In genomic region chr10:68331455-68332258, GRCh38 we compare ENCODE assay signal across 1 cellular context.
TF ChIP-seq lines count a peak whose summit lies in the region.

A gene with protein sequence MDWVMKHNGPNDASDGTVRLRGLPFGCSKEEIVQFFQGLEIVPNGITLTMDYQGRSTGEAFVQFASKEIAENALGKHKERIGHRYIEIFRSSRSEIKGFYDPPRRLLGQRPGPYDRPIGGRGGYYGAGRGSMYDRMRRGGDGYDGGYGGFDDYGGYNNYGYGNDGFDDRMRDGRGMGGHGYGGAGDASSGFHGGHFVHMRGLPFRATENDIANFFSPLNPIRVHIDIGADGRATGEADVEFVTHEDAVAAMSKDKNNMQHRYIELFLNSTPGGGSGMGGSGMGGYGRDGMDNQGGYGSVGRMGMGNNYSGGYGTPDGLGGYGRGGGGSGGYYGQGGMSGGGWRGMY (plus strand): TSS chr10:68332064. CDS start chr10:68337222, 5,158 bp downstream.

TF ChIP-seq in HepG2, 621 proteins besides CTCF, POLR2A, EP300 and RAD21 (continued from another document and continues in another):
- TF ChIP-seq CSRNP1 (CRISPR knock-in tag; IDR thresholded peaks at IDR 0.05) (peak; percentile 86), NFE2L2 (IDR thresholded peaks at IDR 0.05; ENCODE audit: low read length) (no peak), ARNTL (CRISPR knock-in tag; IDR thresholded peaks at IDR 0.05) (peak; percentile 53), HDAC2 (CRISPR knock-in tag; IDR thresholded peaks at IDR 0.05) (peak; percentile 48; the same call in 1 of the 2 replicates), HMG20B (CRISPR knock-in tag; conservative IDR thresholded peaks at IDR 0.05) (peak; percentile 59), ZNF879 (CRISPR knock-in tag; IDR thresholded peaks at IDR 0.05) (peak; percentile 95), ZNF33B (CRISPR knock-in tag; IDR thresholded peaks at IDR 0.05) (peak; percentile 82; the same call in 1 of the 2 replicates), ZNF282 (IDR thresholded peaks at IDR 0.05; ENCODE audit: partially characterized antibody) (no peak), ERF (CRISPR knock-in tag; IDR thresholded peaks at IDR 0.05) (peak; percentile 97), NR3C1 (CRISPR knock-in tag; IDR thresholded peaks at IDR 0.05) (no peak), ETS1 (CRISPR knock-in tag; IDR thresholded peaks at IDR 0.05) (peak; percentile 92; the same call in 1 of the 2 replicates), PAWR (CRISPR knock-in tag; IDR thresholded peaks at IDR 0.05; ENCODE audit: borderline replicate concordance) (no peak), MAFK (conservative IDR thresholded peaks at IDR 0.05 in 1 of 2, IDR thresholded peaks at IDR 0.05 in 1 of 2; ENCODE audit: low read length in 2 of 2) (no peak; a peak in 1 of 4 replicates), ZBTB37 (CRISPR knock-in tag; IDR thresholded peaks at IDR 0.05) (no peak), KLF6 (CRISPR knock-in tag; IDR thresholded peaks at IDR 0.05) (peak; percentile 95), TSC22D2 (CRISPR knock-in tag; IDR thresholded peaks at IDR 0.05; ENCODE audit: borderline replicate concordance) (peak; percentile 80; the same call in 1 of the 2 replicates), ZBTB44 (CRISPR knock-in tag; IDR thresholded peaks at IDR 0.05) (peak; percentile 36; the same call in 1 of the 2 replicates), ZNF687 (CRISPR knock-in tag; IDR thresholded peaks at IDR 0.05) (peak; percentile 98), ZSCAN20 (CRISPR knock-in tag; IDR thresholded peaks at IDR 0.05; ENCODE audit: borderline replicate concordance) (peak; percentile 40; the same call in 1 of the 2 replicates), ZNF816 (CRISPR knock-in tag; IDR thresholded peaks at IDR 0.05; ENCODE audit: borderline replicate concordance) (peak; percentile 88), MLX (CRISPR knock-in tag; IDR thresholded peaks at IDR 0.05) (peak; percentile 44; the same call in 1 of the 2 replicates), AHR (CRISPR knock-in tag; IDR thresholded peaks at IDR 0.05) (peak; percentile 64; the same call in 1 of the 2 replicates), SMAD3 (CRISPR knock-in tag; IDR thresholded peaks at IDR 0.05) (peak; percentile 93; the same call in 1 of the 2 replicates), POGZ (CRISPR knock-in tag; IDR thresholded peaks at IDR 0.05) (peak; percentile 99), MBD4 (IDR thresholded peaks at IDR 0.05; ENCODE audit: borderline replicate concordance, low read length) (no peak), ZNF101 (CRISPR knock-in tag; IDR thresholded peaks at IDR 0.05; ENCODE audit: borderline replicate concordance, low read depth) (no peak), ZNF496 (CRISPR knock-in tag; IDR thresholded peaks at IDR 0.05; ENCODE audit: insufficient replicate concordance) (no peak)
- TF ChIP-seq, protein P1, sequence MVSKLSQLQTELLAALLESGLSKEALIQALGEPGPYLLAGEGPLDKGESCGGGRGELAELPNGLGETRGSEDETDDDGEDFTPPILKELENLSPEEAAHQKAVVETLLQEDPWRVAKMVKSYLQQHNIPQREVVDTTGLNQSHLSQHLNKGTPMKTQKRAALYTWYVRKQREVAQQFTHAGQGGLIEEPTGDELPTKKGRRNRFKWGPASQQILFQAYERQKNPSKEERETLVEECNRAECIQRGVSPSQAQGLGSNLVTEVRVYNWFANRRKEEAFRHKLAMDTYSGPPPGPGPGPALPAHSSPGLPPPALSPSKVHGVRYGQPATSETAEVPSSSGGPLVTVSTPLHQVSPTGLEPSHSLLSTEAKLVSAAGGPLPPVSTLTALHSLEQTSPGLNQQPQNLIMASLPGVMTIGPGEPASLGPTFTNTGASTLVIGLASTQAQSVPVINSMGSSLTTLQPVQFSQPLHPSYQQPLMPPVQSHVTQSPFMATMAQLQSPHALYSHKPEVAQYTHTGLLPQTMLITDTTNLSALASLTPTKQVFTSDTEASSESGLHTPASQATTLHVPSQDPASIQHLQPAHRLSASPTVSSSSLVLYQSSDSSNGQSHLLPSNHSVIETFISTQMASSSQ (IDR thresholded peaks at IDR 0.05; ENCODE audit: low read depth) = no peak
- TF ChIP-seq, protein P1 (CRISPR knock-in tag; IDR thresholded peaks at IDR 0.05; ENCODE audit: borderline replicate concordance) = peak; percentile 82; the same call in 1 of the 2 replicates
- TF ChIP-seq, protein P2, sequence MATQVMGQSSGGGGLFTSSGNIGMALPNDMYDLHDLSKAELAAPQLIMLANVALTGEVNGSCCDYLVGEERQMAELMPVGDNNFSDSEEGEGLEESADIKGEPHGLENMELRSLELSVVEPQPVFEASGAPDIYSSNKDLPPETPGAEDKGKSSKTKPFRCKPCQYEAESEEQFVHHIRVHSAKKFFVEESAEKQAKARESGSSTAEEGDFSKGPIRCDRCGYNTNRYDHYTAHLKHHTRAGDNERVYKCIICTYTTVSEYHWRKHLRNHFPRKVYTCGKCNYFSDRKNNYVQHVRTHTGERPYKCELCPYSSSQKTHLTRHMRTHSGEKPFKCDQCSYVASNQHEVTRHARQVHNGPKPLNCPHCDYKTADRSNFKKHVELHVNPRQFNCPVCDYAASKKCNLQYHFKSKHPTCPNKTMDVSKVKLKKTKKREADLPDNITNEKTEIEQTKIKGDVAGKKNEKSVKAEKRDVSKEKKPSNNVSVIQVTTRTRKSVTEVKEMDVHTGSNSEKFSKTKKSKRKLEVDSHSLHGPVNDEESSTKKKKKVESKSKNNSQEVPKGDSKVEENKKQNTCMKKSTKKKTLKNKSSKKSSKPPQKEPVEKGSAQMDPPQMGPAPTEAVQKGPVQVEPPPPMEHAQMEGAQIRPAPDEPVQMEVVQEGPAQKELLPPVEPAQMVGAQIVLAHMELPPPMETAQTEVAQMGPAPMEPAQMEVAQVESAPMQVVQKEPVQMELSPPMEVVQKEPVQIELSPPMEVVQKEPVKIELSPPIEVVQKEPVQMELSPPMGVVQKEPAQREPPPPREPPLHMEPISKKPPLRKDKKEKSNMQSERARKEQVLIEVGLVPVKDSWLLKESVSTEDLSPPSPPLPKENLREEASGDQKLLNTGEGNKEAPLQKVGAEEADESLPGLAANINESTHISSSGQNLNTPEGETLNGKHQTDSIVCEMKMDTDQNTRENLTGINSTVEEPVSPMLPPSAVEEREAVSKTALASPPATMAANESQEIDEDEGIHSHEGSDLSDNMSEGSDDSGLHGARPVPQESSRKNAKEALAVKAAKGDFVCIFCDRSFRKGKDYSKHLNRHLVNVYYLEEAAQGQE (IDR thresholded peaks at IDR 0.05; ENCODE audit: borderline replicate concordance in 1 of 2, low read depth in 1 of 2, low read length in 2 of 2) = peak in 1 of 2 experiments; percentile 88; a peak in 2 of 4 replicates
- TF ChIP-seq, protein P3, sequence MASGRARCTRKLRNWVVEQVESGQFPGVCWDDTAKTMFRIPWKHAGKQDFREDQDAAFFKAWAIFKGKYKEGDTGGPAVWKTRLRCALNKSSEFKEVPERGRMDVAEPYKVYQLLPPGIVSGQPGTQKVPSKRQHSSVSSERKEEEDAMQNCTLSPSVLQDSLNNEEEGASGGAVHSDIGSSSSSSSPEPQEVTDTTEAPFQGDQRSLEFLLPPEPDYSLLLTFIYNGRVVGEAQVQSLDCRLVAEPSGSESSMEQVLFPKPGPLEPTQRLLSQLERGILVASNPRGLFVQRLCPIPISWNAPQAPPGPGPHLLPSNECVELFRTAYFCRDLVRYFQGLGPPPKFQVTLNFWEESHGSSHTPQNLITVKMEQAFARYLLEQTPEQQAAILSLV (CRISPR knock-in tag; IDR thresholded peaks at IDR 0.05; ENCODE audit: borderline replicate concordance) = peak; percentile 52; the same call in 1 of the 2 replicates
- TF ChIP-seq, protein P4, sequence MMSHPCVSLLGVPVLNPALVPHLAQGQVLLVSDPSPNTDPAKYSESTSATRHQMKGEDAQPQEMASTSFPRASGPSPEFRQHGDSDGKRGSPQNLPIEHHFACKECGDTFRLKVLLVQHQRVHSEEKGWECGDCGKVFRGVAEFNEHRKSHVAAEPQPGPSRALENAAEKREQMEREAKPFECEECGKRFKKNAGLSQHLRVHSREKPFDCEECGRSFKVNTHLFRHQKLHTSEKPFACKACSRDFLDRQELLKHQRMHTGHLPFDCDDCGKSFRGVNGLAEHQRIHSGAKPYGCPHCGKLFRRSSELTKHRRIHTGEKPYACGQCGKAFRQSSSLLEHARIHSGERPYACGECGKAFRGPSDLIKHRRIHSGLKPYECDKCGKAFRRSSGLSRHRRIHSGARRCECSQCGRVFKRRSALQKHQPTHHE (CRISPR knock-in tag; IDR thresholded peaks at IDR 0.05; ENCODE audit: borderline replicate concordance) = peak; percentile 84; the same call in 1 of the 2 replicates
